In genomic region chr9:78439192-78439865, GRCh38 we compare ENCODE assay signal across 8 cellular contexts.
DNase-seq lines count a peak whose midpoint lies in the region; ATAC-seq and TF ChIP-seq lines count a peak whose summit lies in the region.

No MANE protein-coding gene starts in this region.

- H3K9me3 ChIP-seq in neural progenitor cell (ENCODE audit: low read depth) (no peaks in the 10 kb centered on the region), stomach (no peaks in the 10 kb centered on the region)

- peak; percentile 92 for ATAC-seq in GM21529 (IDR thresholded peaks at IDR 0.05; ENCODE audit: unreplicated experiment)
- peak; percentile 54 for ATAC-seq in activated T-helper 17 cell treated with anti-CD3 and anti-CD28 coated beads, Interleukin-2, amount 50 U/mL, for 72 hours (replicated peaks)

- CTCF ChIA-PET in Calu3 (lab: Charles Lee), result no interaction called here

- H3K36me3 Mint-ChIP-seq in Calu3 (ENCODE audit: insufficient read depth, unreplicated experiment) (no peaks in the 10 kb centered on the region), neural progenitor cell (peaks cover 18% of the 10 kb centered on the region)
- H3K36me3 Mint-ChIP-seq in activated T-helper 17 cell treated with anti-CD3 and anti-CD28 coated beads, Interleukin-2, amount 50 U/mL, for 72 hours (ENCODE audit: low read depth), result no peaks in the 10 kb centered on the region

- no peaks in the 10 kb centered on the region for H3K4me1 Mint-ChIP-seq in Calu3 (ENCODE audit: low read depth, unreplicated experiment)
- no peaks in the 10 kb centered on the region for H3K4me1 Mint-ChIP-seq in activated T-helper 17 cell treated with anti-CD3 and anti-CD28 coated beads, Interleukin-2, amount 50 U/mL, for 72 hours
- H3K4me1 Mint-ChIP-seq in neural progenitor cell, result peaks cover 71% of the 10 kb centered on the region

- H3K4me2 ChIP-seq in neural progenitor cell, result peak overlapping the region; percentile 61

- whole genome bisulfite sequencing in stomach, 5 donors, result 7 to 10% (median 8%) methylated on average over 23 of the region's 23 CpGs

- TF ChIP-seq CTCF in Calu3 (IDR thresholded peaks at IDR 0.05; ENCODE audit: unreplicated experiment), result peak; percentile 68
- TF ChIP-seq CTCF in fibroblast of villous mesenchyme (IDR thresholded peaks at IDR 0.05; ENCODE audit: insufficient read depth, low read depth, low read length), result peak; percentile 95
- peak; percentile 99 for TF ChIP-seq CTCF in neural progenitor cell (IDR thresholded peaks at IDR 0.05)
- peak in 5 of 7 experiments; percentile 17 to 96 (median 86) for TF ChIP-seq CTCF in stomach (IDR thresholded peaks at IDR 0.05)

- H3K27me3 Mint-ChIP-seq in Calu3 (ENCODE audit: unreplicated experiment) (peaks cover 69% of the 10 kb centered on the region), neural progenitor cell (ENCODE audit: insufficient read depth, low read depth) (peaks cover 30% of the 10 kb centered on the region)
- H3K27me3 Mint-ChIP-seq in activated T-helper 17 cell treated with anti-CD3 and anti-CD28 coated beads, Interleukin-2, amount 50 U/mL, for 72 hours, result peaks cover 18% of the 10 kb centered on the region

- H4K20me1 ChIP-seq in neural progenitor cell (ENCODE audit: low read depth), result no peaks in the 10 kb centered on the region

- H3K4me3 Mint-ChIP-seq in Calu3 (ENCODE audit: low read depth, unreplicated experiment), result no peak overlapping the region
- H3K4me3 Mint-ChIP-seq in activated T-helper 17 cell treated with anti-CD3 and anti-CD28 coated beads, Interleukin-2, amount 50 U/mL, for 72 hours, result no peak overlapping the region
- peak overlapping the region; percentile 79 for H3K4me3 Mint-ChIP-seq in neural progenitor cell

- H3K27ac ChIP-seq in neural progenitor cell (peak overlapping the region; percentile 98), stomach (peak overlapping the region in 1 of 5 donors; percentile 26)

- TF ChIP-seq EP300 in stomach (IDR thresholded peaks at IDR 0.05), result no peak

- no peak overlapping the region for H2AFZ ChIP-seq in neural progenitor cell (replicated peaks)

- H3K36me3 ChIP-seq in neural progenitor cell (no peaks in the 10 kb centered on the region), stomach (no peaks in the 10 kb centered on the region)

- intact Hi-C loops in Calu3 (cut with micrococcal nuclease; ENCODE audit: unreplicated experiment), result loop anchor here (10.0 kb wide), 1 partner anchor 165 kb away; no protein-coding TSS in a partner anchor
- intact Hi-C loops in stomach (cut with DNase I; ENCODE audit: low total_unique reads), result no loop called here

- peak; percentile 68 for DNase-seq in Calu3
- DNase-seq in Jurkat, Clone E6-1 (ENCODE audit: low read depth, low spot score), result peak; percentile 55
- peak; percentile 82 for DNase-seq in RKO (ENCODE audit: low spot score)
- DNase-seq in fibroblast of villous mesenchyme (ENCODE audit: low read depth), result peak; percentile 87
- peak; percentile 98 for DNase-seq in neural progenitor cell (ENCODE audit: low spot score)
- DNase-seq in stomach, result peak; percentile 86

- no peak for TF ChIP-seq POLR2A in stomach (IDR thresholded peaks at IDR 0.05)

- no peak overlapping the region for H3K9ac ChIP-seq in neural progenitor cell

- peaks cover 59% of the 10 kb centered on the region for H3F3A ChIP-seq in neural progenitor cell (ENCODE audit: low read depth)

- H3K4me3 ChIP-seq in Jurkat, Clone E6-1 (ENCODE audit: low read length), result no peak overlapping the region
- H3K4me3 ChIP-seq in fibroblast of villous mesenchyme (ENCODE audit: low read depth, low read length) (no peak overlapping the region), neural progenitor cell (peak overlapping the region; percentile 25), stomach (no peak overlapping the region)

- H3K9me3 Mint-ChIP-seq in Calu3 (ENCODE audit: low read depth, unreplicated experiment), result no peaks in the 10 kb centered on the region
- H3K9me3 Mint-ChIP-seq in activated T-helper 17 cell treated with anti-CD3 and anti-CD28 coated beads, Interleukin-2, amount 50 U/mL, for 72 hours, result no peaks in the 10 kb centered on the region
- peaks cover 26% of the 10 kb centered on the region for H3K9me3 Mint-ChIP-seq in neural progenitor cell

- H3K4me1 ChIP-seq in neural progenitor cell (peaks cover 43% of the 10 kb centered on the region), stomach (peaks cover 0 to 10% (median 9%) of the 10 kb centered on the region in 4 donors)

- BruUV-seq in Calu3 (replicated peaks; lab: Mats Ljungman, UMichigan), result no TSS peak

- no peaks in the 10 kb centered on the region for H3K79me2 ChIP-seq in neural progenitor cell (ENCODE audit: low read depth)

- H3K27ac Mint-ChIP-seq in Calu3 (ENCODE audit: unreplicated experiment) (no peak overlapping the region), neural progenitor cell (peak overlapping the region; percentile 78)
- no peak overlapping the region for H3K27ac Mint-ChIP-seq in activated T-helper 17 cell treated with anti-CD3 and anti-CD28 coated beads, Interleukin-2, amount 50 U/mL, for 72 hours

- H3K27me3 ChIP-seq in neural progenitor cell, result no peaks in the 10 kb centered on the region
- H3K27me3 ChIP-seq in stomach, result no peaks in the 10 kb centered on the region
